ENCODE assay signal across 8 cellular contexts in the genomic region with DNA sequence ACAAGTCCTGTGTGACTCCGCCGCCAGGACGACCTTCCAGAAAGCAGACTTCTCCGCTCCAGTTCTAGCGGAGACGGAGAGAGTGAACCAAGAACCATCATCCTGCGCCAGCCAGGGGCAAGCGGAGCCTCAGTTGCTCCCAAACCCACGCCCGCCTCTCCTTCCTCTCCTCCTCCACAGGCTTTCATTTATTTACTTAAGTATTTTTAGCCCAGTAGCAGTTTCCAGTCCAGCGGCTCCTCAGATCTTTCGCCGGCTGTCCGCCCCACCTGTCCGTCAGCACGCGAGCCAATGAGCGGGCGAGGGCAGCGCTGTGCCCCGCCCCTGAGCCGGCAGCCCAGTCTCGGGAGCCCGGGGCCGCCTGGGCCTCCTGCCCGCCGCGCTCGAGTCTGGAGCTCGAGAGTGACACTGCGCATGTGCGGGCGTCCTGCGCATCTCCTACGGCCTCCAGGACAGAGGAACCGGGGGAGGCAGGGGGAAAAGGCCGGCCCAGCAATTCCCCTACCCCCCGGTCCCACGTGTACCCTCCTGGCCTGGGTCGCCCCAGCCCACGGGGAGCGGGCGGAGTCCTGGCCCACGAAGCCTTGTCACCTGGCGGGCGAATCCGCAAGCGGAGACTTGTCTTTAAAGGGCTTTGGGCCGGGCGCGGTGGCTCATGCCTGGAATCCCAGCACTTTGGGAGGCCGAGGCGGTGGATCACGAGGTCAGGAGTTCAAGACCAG. TPM values are rescaled to one million over a fixed set of nuclear protein-coding genes. Genes with fewer than 3 reads are reported as not detected.
DNase-seq lines count a peak whose midpoint lies in the region; ATAC-seq and TF ChIP-seq lines count a peak whose summit lies in the region.

A gene (plus strand): TSS at position 425 of the 722 bp plus-strand sequence.

- TF ChIP-seq CTCF in GM12872 (IDR thresholded peaks at IDR 0.05; ENCODE audit: insufficient read depth, low read depth, low read length) (0 out of 3 replicates have a peak, but pooled peaks have one; percentile 1), heart left ventricle (IDR thresholded peaks at IDR 0.05) (no peak), upper lobe of left lung (IDR thresholded peaks at IDR 0.05) (peak in 3 of 6 experiments; percentile 42 to 54 (median 44))

- H3K27me3 ChIP-seq in adipocyte (replicated peaks; ENCODE audit: control insufficient read depth, insufficient read depth, low read length) (no peaks in the 10 kb centered on the region), heart left ventricle (no peaks in the 10 kb centered on the region), upper lobe of left lung (no peaks in the 10 kb centered on the region)

- TF ChIP-seq EP300 in upper lobe of left lung (IDR thresholded peaks at IDR 0.05): no peak

- peak within 1 kb of the TSS; percentile 72 to 93 (median 85) for H3K27ac ChIP-seq in heart left ventricle
- peak within 1 kb of the TSS; percentile 66 to 89 (median 77) for H3K27ac ChIP-seq in upper lobe of left lung

- peak; percentile 68 for DNase-seq in NCI-H1417 treated with DMSO at 0.1 percent for 48 hours (lab: John Stamatoyannopoulos, UW)
- DNase-seq in SW 1271 (lab: John Stamatoyannopoulos, UW): peak; percentile 68 to 87
- DNase-seq in adipocyte (ENCODE audit: low read depth): peak; percentile 99
- peak; percentile 97 to 99 (median 98) for DNase-seq in heart left ventricle
- DNase-seq in posterior cingulate gyrus: peak; percentile 94 to 100 (median 96)
- peak; percentile 99 for DNase-seq in upper lobe of left lung

- H3K4me3 ChIP-seq in adipocyte (ENCODE audit: low read length): peak within 1 kb of the TSS; percentile 94
- H3K4me3 ChIP-seq in heart left ventricle: peak within 1 kb of the TSS; percentile 55 to 86 (median 63)
- peak within 1 kb of the TSS; percentile 37 to 66 (median 60) for H3K4me3 ChIP-seq in upper lobe of left lung

- no peaks in the 10 kb centered on the region for H3K9me3 ChIP-seq in adipocyte (ENCODE audit: control insufficient read depth, low read length)
- H3K9me3 ChIP-seq in heart left ventricle: no peaks in the 10 kb centered on the region
- no peaks in the 10 kb centered on the region for H3K9me3 ChIP-seq in upper lobe of left lung

- 0 to 1% (median 1%) methylated on average over 41 to 54 of the region's 54 CpGs for WGBS in heart left ventricle, 4 donors
- 0 to 1% methylated on average over 35 to 54 of the region's 54 CpGs for WGBS in upper lobe of left lung, 2 donors

- ATAC-seq in HG02763 (IDR thresholded peaks at IDR 0.05; ENCODE audit: unreplicated experiment) (peak; percentile 98), heart left ventricle (peak; percentile 99), upper lobe of left lung (ENCODE audit: low FRiP score in 2 of 2) (peak; percentile 99)

- peaks cover 17% of the 10 kb centered on the region for H3K36me3 ChIP-seq in adipocyte (ENCODE audit: control insufficient read depth, insufficient read depth, low read length, severe bottlenecking)
- peaks cover 0 to 31% (median 3%) of the 10 kb centered on the region in 9 donors for H3K36me3 ChIP-seq in heart left ventricle
- H3K36me3 ChIP-seq in upper lobe of left lung: peaks cover 0 to 5% (median 0%) of the 10 kb centered on the region in 4 donors

- TF ChIP-seq POLR2A in heart left ventricle (IDR thresholded peaks at IDR 0.05) (peak in 1 of 2 donors; percentile 65), upper lobe of left lung (IDR thresholded peaks at IDR 0.05) (peak in 2 of 4 donors; percentile 54 to 56)

- H3K9ac ChIP-seq in adipocyte (ENCODE audit: low read length): peak within 1 kb of the TSS; percentile 86

- H3K4me1 ChIP-seq in adipocyte (ENCODE audit: control insufficient read depth, insufficient read depth, low read length) (peaks cover 9% of the 10 kb centered on the region), heart left ventricle (peaks cover 0 to 16% (median 11%) of the 10 kb centered on the region in 12 donors), upper lobe of left lung (peaks cover 7 to 21% (median 14%) of the 10 kb centered on the region in 4 donors)

- intact Hi-C loops in heart left ventricle (cut with DNase I): loop anchor here in 2 of 10 donors (1.0 to 5.0 kb wide), 2 partner anchors 28 to 43 kb away; a partner anchor contains a TSS
- intact Hi-C loops in posterior cingulate gyrus (cut with DNase I): loop anchor here (1.0 kb wide), 1 partner anchor 28 kb away; a partner anchor contains a TSS

RNA-seq across cellular contexts. Expression of the gene that starts here (rescaled TPM):
- total RNA-seq in heart left ventricle (under 1 TPM in 2 of 9 donors, not detected in 7; 0.51 to 0.96 TPM), upper lobe of left lung (1 to 10 TPM in 1 of 6 donors, not detected in 5; 4.2 TPM)
- polyA plus RNA-seq in heart left ventricle: under 1 TPM; 0.18 to 0.46 TPM

Comparison
In these comparisons a context has a peak if more than half of its experiments do, and no peak if none do; other contexts are left out.
1. Peak in every context shown above with its lines: DNase-seq, ATAC-seq, H3K4me3 ChIP-seq and H3K27ac ChIP-seq.
2. Peak in DNase-seq, ATAC-seq, H3K4me3 ChIP-seq and H3K27ac ChIP-seq in heart left ventricle; RNA of the gene not detected or under 1 TPM.